1 cellular context compared by ENCODE assay signal in genomic region chr1:27021347-27022031, GRCh38.
A peak's percentile ranks its signal among the peaks of the same experiment; 100 is the strongest.
TF ChIP-seq lines count a peak whose summit lies in the region.

No MANE protein-coding gene starts in this region.

TF ChIP-seq in K562, 482 proteins besides CTCF, POLR2A, EP300 and RAD21 (continued from another document and continues in another):
- no peak for TF ChIP-seq TEAD4 (IDR thresholded peaks at IDR 0.05; ENCODE audit: low read length)
- no peak for TF ChIP-seq TEAD4 (CRISPR knock-in tag; IDR thresholded peaks at IDR 0.05; ENCODE audit: borderline replicate concordance)
- no peak for TF ChIP-seq ZFP1 (CRISPR knock-in tag; IDR thresholded peaks at IDR 0.05)
- TF ChIP-seq DIDO1 (tag; IDR thresholded peaks at IDR 0.05; ENCODE audit: low read depth) = no peak
- TF ChIP-seq MGA (IDR thresholded peaks at IDR 0.05) = no peak; the same call in none of the 2 replicates
- TF ChIP-seq ZNF77 (CRISPR knock-in tag; IDR thresholded peaks at IDR 0.05) = no peak
- no peak for TF ChIP-seq ZZZ3 (IDR thresholded peaks at IDR 0.05)
- no peak for TF ChIP-seq E2F3 (CRISPR knock-in tag; IDR thresholded peaks at IDR 0.05)
- no peak for TF ChIP-seq JUNB (CRISPR knock-in tag; conservative IDR thresholded peaks at IDR 0.05)
- TF ChIP-seq ZNF24 (IDR thresholded peaks at IDR 0.05) = no peak
- no peak for TF ChIP-seq SRSF3 (IDR thresholded peaks at IDR 0.05; ENCODE audit: insufficient read depth, low read length)
- TF ChIP-seq NUFIP1 (IDR thresholded peaks at IDR 0.05; ENCODE audit: partially characterized antibody) = no peak
- no peak for TF ChIP-seq NBN (IDR thresholded peaks at IDR 0.05; ENCODE audit: low read depth)
- no peak for TF ChIP-seq E2F6 (IDR thresholded peaks at IDR 0.05; ENCODE audit: borderline replicate concordance in 1 of 2, extremely low read depth in 1 of 2, insufficient read depth in 1 of 2, insufficient read length in 1 of 2, low read depth in 1 of 2, low read length in 1 of 2, poor library complexity in 1 of 2, severe bottlenecking in 1 of 2)
- TF ChIP-seq BRF1 (IDR thresholded peaks at IDR 0.05; ENCODE audit: borderline replicate concordance, extremely low read depth, insufficient read length) = no peak
- peak; percentile 59; the same call in 1 of the 2 replicates for TF ChIP-seq MITF (IDR thresholded peaks at IDR 0.05)
- TF ChIP-seq SMARCA4 (IDR thresholded peaks at IDR 0.05) = no peak
- TF ChIP-seq LEF1 (IDR thresholded peaks at IDR 0.05) = no peak
- TF ChIP-seq SMARCA5 (IDR thresholded peaks at IDR 0.05) = no peak
- peak; percentile 41; the same call in 1 of the 2 replicates for TF ChIP-seq RAD51 (IDR thresholded peaks at IDR 0.05; ENCODE audit: borderline replicate concordance, low read depth)
- no peak for TF ChIP-seq CSDE1 (IDR thresholded peaks at IDR 0.05)
- TF ChIP-seq ELF2 (CRISPR knock-in tag; IDR thresholded peaks at IDR 0.05) = no peak
- no peak for TF ChIP-seq TCF7 (IDR thresholded peaks at IDR 0.05; ENCODE audit: borderline replicate concordance)
- TF ChIP-seq GTF2A2 (tag; IDR thresholded peaks at IDR 0.05) = peak; percentile 48; the same call in 1 of the 2 replicates
- no peak for TF ChIP-seq ZNF124 (CRISPR knock-in tag; IDR thresholded peaks at IDR 0.05)
- TF ChIP-seq MTA3 (IDR thresholded peaks at IDR 0.05; ENCODE audit: borderline replicate concordance) = no peak
- TF ChIP-seq CBX1 (IDR thresholded peaks at IDR 0.05; ENCODE audit: low read depth) = no peak
- TF ChIP-seq ATF7 (IDR thresholded peaks at IDR 0.05) = no peak
- TF ChIP-seq ARID1B (IDR thresholded peaks at IDR 0.05) = peak; percentile 25; the same call in 1 of the 2 replicates
- peak; percentile 67 for TF ChIP-seq L3MBTL2 (IDR thresholded peaks at IDR 0.05)
- TF ChIP-seq NR2C2 (CRISPR knock-in tag; IDR thresholded peaks at IDR 0.05) = no peak
- peak; percentile 45; the same call in 1 of the 2 replicates for TF ChIP-seq NR2C2 (tag; IDR thresholded peaks at IDR 0.05)
- no peak for TF ChIP-seq CCAR2 (IDR thresholded peaks at IDR 0.05; ENCODE audit: low read depth, low read length)
- TF ChIP-seq ZNF408 (CRISPR knock-in tag; IDR thresholded peaks at IDR 0.05; ENCODE audit: low read depth) = no peak
- no peak for TF ChIP-seq TCF7L2 (IDR thresholded peaks at IDR 0.05; ENCODE audit: low read depth, low read length)
- no peak for TF ChIP-seq ATF2 (CRISPR knock-in tag; IDR thresholded peaks at IDR 0.05)
- TF ChIP-seq HEY1 (CRISPR knock-in tag; IDR thresholded peaks at IDR 0.05; ENCODE audit: borderline replicate concordance) = no peak
- TF ChIP-seq FOXK2 (conservative IDR thresholded peaks at IDR 0.05 in 1 of 2, IDR thresholded peaks at IDR 0.05 in 1 of 2; ENCODE audit: low read depth in 2 of 2) = no peak
- no peak for TF ChIP-seq ZNF551 (CRISPR knock-in tag; IDR thresholded peaks at IDR 0.05)
- no peak for TF ChIP-seq MYNN (IDR thresholded peaks at IDR 0.05)
- no peak for TF ChIP-seq MYNN (CRISPR knock-in tag; IDR thresholded peaks at IDR 0.05)
